18 cellular contexts compared by ENCODE assay signal in genomic region chr22:32333141-32333768, GRCh38. TPM values are rescaled to one million over a fixed set of nuclear protein-coding genes. Genes with fewer than 3 reads are reported as not detected.
DNase-seq lines count a peak whose midpoint lies in the region; ATAC-seq, FAIRE-seq and TF ChIP-seq lines count a peak whose summit lies in the region.
"Had no signal": no experiment of that assay in that cellular context is flagged by ENCODE, and none has a peak within 500 bp of the region (broad histone marks: within the 10 kb centered on the region; RNA-seq: fewer than 3 reads in every experiment).

No MANE protein-coding gene starts in this region.

- H2BK15ac ChIP-seq in H9 (ENCODE audit: low read depth, low read length) (no peak overlapping the region), H1 (ENCODE audit: low read length) (peak overlapping the region; percentile 32)

- no peaks in the 10 kb centered on the region for H3K79me1 ChIP-seq in H9 (ENCODE audit: insufficient read depth, low read depth, low read length, poor library complexity, severe bottlenecking)
- 0 out of 2 replicates have a peak, but pooled peaks cover 3% of the 10 kb centered on the region for H3K79me1 ChIP-seq in H1 (ENCODE audit: low read depth, low read length)

- no peaks in the 10 kb centered on the region for H4K20me1 ChIP-seq in SK-N-SH (ENCODE audit: insufficient read depth)
- no peaks in the 10 kb centered on the region for H4K20me1 ChIP-seq in H9 (ENCODE audit: control insufficient read depth, insufficient read depth, insufficient read length)
- peaks cover 0 to 4% of the 10 kb centered on the region in 2 experiments for H4K20me1 ChIP-seq in H1 (replicated peaks in 1 of 2; ENCODE audit: control insufficient read depth in 1 of 2, insufficient read depth in 2 of 2, low read length in 2 of 2)
- no peaks in the 10 kb centered on the region for H4K20me1 ChIP-seq in osteoblast (ENCODE audit: insufficient read depth, low read length)

- H3K79me2 ChIP-seq in SK-N-SH (ENCODE audit: insufficient read depth) (no peaks in the 10 kb centered on the region), H9 (ENCODE audit: insufficient read depth, low read length) (no peaks in the 10 kb centered on the region), H1 (ENCODE audit: control insufficient read depth in 1 of 2, insufficient read depth in 2 of 2, low read length in 2 of 2) (no peaks in the 10 kb centered on the region), osteoblast (ENCODE audit: insufficient read depth, low read length) (no peaks in the 10 kb centered on the region)

- H2AK5ac ChIP-seq in H9 (ENCODE audit: insufficient read length, low read length) (no peak overlapping the region), H1 (ENCODE audit: low read depth, low read length) (peak overlapping the region; percentile 94)

- H2BK12ac ChIP-seq in H9 (ENCODE audit: insufficient read length, low read depth, low read length) (no peak overlapping the region), H1 (ENCODE audit: low read depth, low read length) (peak overlapping the region; percentile 61; the same call in 1 of the 2 replicates)

- H3K23me2 ChIP-seq in H9 (ENCODE audit: insufficient read length, low read depth, low read length, poor library complexity, severe bottlenecking) = no peaks in the 10 kb centered on the region
- peaks cover 15% of the 10 kb centered on the region; the same call in 1 of the 2 replicates for H3K23me2 ChIP-seq in H1 (ENCODE audit: low read depth, low read length)

- H3T11ph ChIP-seq in H9 (ENCODE audit: low read length) = no peak overlapping the region

- intact Hi-C loops in posterior vena cava (cut with DNase I) = no loop called here

- H3K18ac ChIP-seq in H9 (ENCODE audit: insufficient read length, low read depth, low read length) (no peak overlapping the region), H1 (ENCODE audit: extremely low read depth, low read length) (no peak overlapping the region)

- H3K23ac ChIP-seq in H9 (ENCODE audit: insufficient read length, low read depth, low read length) = no peak overlapping the region
- H3K23ac ChIP-seq in H1 (ENCODE audit: insufficient read length) = no peak overlapping the region

- FAIRE-seq in H1 (lab: Jason Lieb, UNC) = no peak

- no peak overlapping the region for H3K27ac Mint-ChIP-seq in H9
- H3K27ac Mint-ChIP-seq: CD4-positive, alpha-beta memory T cell had no signal

- no peak overlapping the region for H4K8ac ChIP-seq in H9 (replicated peaks; ENCODE audit: insufficient read length, low read depth, low read length)
- peak overlapping the region; percentile 59; the same call in 1 of the 2 replicates for H4K8ac ChIP-seq in H1 (ENCODE audit: extremely low read depth, insufficient read depth, low read length)

- H3K27ac ChIP-seq in SK-N-SH (ENCODE audit: low read depth in 2 of 2, low read length in 1 of 2) = no peak overlapping the region
- H3K27ac ChIP-seq in H9 (ENCODE audit: insufficient read length, low read depth, low read length) = no peak overlapping the region
- no peak overlapping the region for H3K27ac ChIP-seq in H1 (ENCODE audit: low read depth, low read length)
- no peak overlapping the region for H3K27ac ChIP-seq in osteoblast (ENCODE audit: low read depth, low read length)
- H3K27ac ChIP-seq: 22Rv1, RWPE1 had no signal

- H3K56ac ChIP-seq in H9 (ENCODE audit: insufficient read length, low read depth, low read length) (no peak overlapping the region), H1 (replicated peaks; ENCODE audit: insufficient read length, low read depth, low read length) (no peak overlapping the region)

- no peaks in the 10 kb centered on the region for H3K9me3 ChIP-seq in SK-N-SH
- no peaks in the 10 kb centered on the region for H3K9me3 ChIP-seq in H9 (ENCODE audit: control insufficient read depth, low read depth, low read length)
- H3K9me3 ChIP-seq in H1 (ENCODE audit: insufficient read depth in 2 of 2, low read depth in 1 of 2, low read length in 1 of 2) = no peaks in the 10 kb centered on the region
- no peaks in the 10 kb centered on the region for H3K9me3 ChIP-seq in osteoblast (ENCODE audit: low read depth, low read length)
- H3K9me3 ChIP-seq: BE2C had no signal

- H3K36me3 Mint-ChIP-seq in H9 (ENCODE audit: insufficient read depth in 1 of 3, low read depth in 3 of 3) = no peaks in the 10 kb centered on the region; a peak in 1 of 7 replicates
- H3K36me3 Mint-ChIP-seq: CD4-positive, alpha-beta memory T cell had no signal

- H3K14ac ChIP-seq in H9 (ENCODE audit: insufficient read depth, low read length) = peak overlapping the region; percentile 57; the same call in 1 of the 2 replicates
- no peak overlapping the region for H3K14ac ChIP-seq in H1 (ENCODE audit: insufficient read length)

- no peak overlapping the region for H3K4me2 ChIP-seq in SK-N-SH
- H3K4me2 ChIP-seq in H9 (ENCODE audit: insufficient read depth, insufficient read length, low read length) = no peak overlapping the region
- no peak overlapping the region for H3K4me2 ChIP-seq in H1 (ENCODE audit: insufficient read depth in 1 of 2, low read depth in 2 of 2, low read length in 2 of 2)
- no peak overlapping the region for H3K4me2 ChIP-seq in osteoblast (ENCODE audit: insufficient read depth, low read length)

- H3K36me3 ChIP-seq in SK-N-SH (replicated peaks in 1 of 2; ENCODE audit: control insufficient read depth in 1 of 2, insufficient read depth in 2 of 2, low read length in 1 of 2) (no peaks in the 10 kb centered on the region), H1 (ENCODE audit: control insufficient read depth in 2 of 4, insufficient read depth in 4 of 4, low read length in 3 of 4) (no peaks in the 10 kb centered on the region), osteoblast (ENCODE audit: insufficient read depth, low read length) (no peaks in the 10 kb centered on the region)
- H3K36me3 ChIP-seq: BE2C had no signal

- TF ChIP-seq EP300 in SK-N-SH (IDR thresholded peaks at IDR 0.05; ENCODE audit: borderline replicate concordance in 1 of 2, low read depth in 1 of 2, low read length in 1 of 2) (no peak), H1 (IDR thresholded peaks at IDR 0.05; ENCODE audit: borderline replicate concordance in 1 of 2, low read depth in 2 of 2, low read length in 2 of 2) (no peak)

- H3K4me1 Mint-ChIP-seq in H9 = peaks cover 26 to 44% of the 10 kb centered on the region in 2 experiments

- H2AFZ ChIP-seq in SK-N-SH (ENCODE audit: low read depth) = no peak overlapping the region
- H2AFZ ChIP-seq in H9 (ENCODE audit: low read length) = no peak overlapping the region
- H2AFZ ChIP-seq in H1 (ENCODE audit: low read length) = no peak overlapping the region
- no peak overlapping the region for H2AFZ ChIP-seq in osteoblast (ENCODE audit: low read length)

- H2BK20ac ChIP-seq in H9 (ENCODE audit: low read depth, low read length, poor library complexity, severe bottlenecking) (no peak overlapping the region), H1 (ENCODE audit: low read length) (peak overlapping the region; percentile 77)

- TF ChIP-seq RAD21 in SK-N-SH (IDR thresholded peaks at IDR 0.05; ENCODE audit: low read length) (no peak), H1 (IDR thresholded peaks at IDR 0.05 in 1 of 2, conservative IDR thresholded peaks at IDR 0.05 in 1 of 2; ENCODE audit: low read depth in 2 of 2, low read length in 2 of 2) (no peak)

- DNase-seq in SK-N-SH (no peak), H9 (peak; percentile 19), H1 (ENCODE audit: low read depth in 1 of 2, low spot score in 2 of 2) (peak in 1 of 2 experiments; percentile 37), posterior vena cava (ENCODE audit: low spot score) (peak; percentile 48), osteoblast (ENCODE audit: insufficient read length, low spot score, missing footprints) (no peak), SHP77 (lab: John Stamatoyannopoulos, UW) (no peak)
- DNase-seq: BE2C; CD4-positive, alpha-beta memory T cell; KG1; NCI-H1436 treated with DMSO at 0.1 percent for 48 hours; NCI-H2029 treated with DMSO at 0.1 percent for 48 hours; NCI-H748 treated with DMSO at 0.1 percent for 48 hours had no signal

- POLR2A ChIA-PET in SK-N-SH (lab: Yijun Ruan, JAX) (no interaction called here), H1 (lab: Charles Lee; ENCODE audit: partially characterized antibody) (no interaction called here)

- no peak overlapping the region for H4K91ac ChIP-seq in H9 (ENCODE audit: insufficient read length, low read depth, low read length)
- peak overlapping the region; percentile 88 for H4K91ac ChIP-seq in H1 (replicated peaks; ENCODE audit: insufficient read length, low read length)

- peaks cover 20% of the 10 kb centered on the region for H3K27me3 Mint-ChIP-seq in H9 (ENCODE audit: low read depth)

- H3K9me2 ChIP-seq in SK-N-SH = no peaks in the 10 kb centered on the region

- H4K5ac ChIP-seq in H9 (ENCODE audit: insufficient read length, low read depth, low read length) (no peak overlapping the region), H1 (ENCODE audit: insufficient read length, low read depth, low read length) (no peak overlapping the region)

- CTCF ChIA-PET in SK-N-SH (lab: Yijun Ruan, JAX) (no interaction called here), H1 (lab: Charles Lee; ENCODE audit: partially characterized antibody) (no interaction called here)

- no peak for TF ChIP-seq POLR2A in H1 (IDR thresholded peaks at IDR 0.05; ENCODE audit: control extremely low read depth in 1 of 2, low read depth in 2 of 2, low read length in 2 of 2)

- no peaks in the 10 kb centered on the region for H3F3A ChIP-seq in SK-N-SH (replicated peaks; ENCODE audit: insufficient read depth)

- H3K9me3 Mint-ChIP-seq in H9 = peaks cover 0 to 2% of the 10 kb centered on the region in 2 experiments; a peak in 1 of 5 replicates
- H3K9me3 Mint-ChIP-seq: CD4-positive, alpha-beta memory T cell had no signal

- ATAC-seq in SK-N-SH treated with all-trans-retinoic acid at 6 μM for 48 hours = no peak
- ATAC-seq in HG03378 (IDR thresholded peaks at IDR 0.05; ENCODE audit: unreplicated experiment) = no peak

- H3K4ac ChIP-seq in H9 (ENCODE audit: low read depth, low read length) = no peak overlapping the region
- H3K4ac ChIP-seq in H1 (replicated peaks; ENCODE audit: insufficient read length, low read depth, low read length) = no peak overlapping the region

- H3K4me1 ChIP-seq in SK-N-SH (ENCODE audit: control insufficient read depth in 1 of 2, insufficient read depth in 2 of 2, low read depth in 1 of 2, low read length in 1 of 2) (peaks cover 0 to 9% of the 10 kb centered on the region in 2 experiments; a peak in 1 of 4 replicates), H9 (ENCODE audit: insufficient read depth, low read length) (no peaks in the 10 kb centered on the region), H1 (replicated peaks in 1 of 4; ENCODE audit: control insufficient read depth in 3 of 4, insufficient read depth in 4 of 4, low read length in 3 of 4) (peaks cover 4 to 13% (median 6%) of the 10 kb centered on the region in 4 experiments; a peak in 5 of 7 replicates), osteoblast (ENCODE audit: insufficient read depth, low read length) (no peaks in the 10 kb centered on the region)
- H3K4me1 ChIP-seq: BE2C had no signal

- H3K9ac ChIP-seq in SK-N-SH = no peak overlapping the region
- no peak overlapping the region for H3K9ac ChIP-seq in H9 (ENCODE audit: extremely low read depth, insufficient read length, low read length)
- no peak overlapping the region for H3K9ac ChIP-seq in H1 (replicated peaks in 1 of 4; ENCODE audit: extremely low read depth in 1 of 4, low read depth in 3 of 4, low read length in 3 of 4)

- H2BK120ac ChIP-seq in H9 (ENCODE audit: low read depth, low read length, poor library complexity, severe bottlenecking) (no peak overlapping the region), H1 (replicated peaks; ENCODE audit: low read depth, low read length) (no peak overlapping the region)

- 61% methylated on average over 10 of the region's 10 CpGs for WGBS in SK-N-SH (ENCODE audit: low lambda C conversion rate)
- no CpG with 5 or more reads among the region's 10 CpGs for WGBS in H9 (ENCODE audit: extremely low coverage, insufficient read length, low lambda C conversion rate)
- WGBS in H1 (ENCODE audit: extremely low coverage in 1 of 2, insufficient coverage in 1 of 2, insufficient read length in 1 of 2, insufficient replicate concordance in 2 of 2, low coverage in 1 of 2, low lambda C conversion rate in 2 of 2, missing lambda C conversion rate in 1 of 2), 2 experiments = 87% methylated on average over 10 of the region's 10 CpGs; no CpG with 5 or more reads in 1 of the 2 experiments

- no peak overlapping the region for H2BK5ac ChIP-seq in H9 (ENCODE audit: insufficient read length, low read length)
- peak overlapping the region; percentile 36; the same call in 1 of the 2 replicates for H2BK5ac ChIP-seq in H1 (ENCODE audit: low read depth, low read length)

- TF ChIP-seq CTCF in SK-N-SH (IDR thresholded peaks at IDR 0.05) (no peak), H9 (conservative IDR thresholded peaks at IDR 0.05) (no peak), H1 (IDR thresholded peaks at IDR 0.05; ENCODE audit: control extremely low read depth in 1 of 3, insufficient read depth in 1 of 3, low read depth in 1 of 3, low read length in 3 of 3) (no peak), osteoblast (IDR thresholded peaks at IDR 0.05; ENCODE audit: extremely low read depth, low read depth, low read length) (no peak)

- no peaks in the 10 kb centered on the region for H3K27me3 ChIP-seq in SK-N-SH (ENCODE audit: insufficient read depth)
- H3K27me3 ChIP-seq in H9 (ENCODE audit: insufficient read depth, low read length) = no peaks in the 10 kb centered on the region
- H3K27me3 ChIP-seq in H1 (replicated peaks in 1 of 4; ENCODE audit: control insufficient read depth in 3 of 4, extremely low read depth in 1 of 4, insufficient read depth in 3 of 4, low read length in 3 of 4) = peaks cover 0 to 1% (median 0%) of the 10 kb centered on the region in 4 experiments; a peak in 1 of 7 replicates
- H3K27me3 ChIP-seq in osteoblast (ENCODE audit: insufficient read depth, low read length) = no peaks in the 10 kb centered on the region
- H3K27me3 ChIP-seq: BE2C had no signal

- H3K4me3 ChIP-seq in SK-N-SH (ENCODE audit: low read depth in 2 of 2, low read length in 1 of 2) (no peak overlapping the region), H1 (ENCODE audit: extremely low read depth in 1 of 4, insufficient read depth in 2 of 4, low read depth in 3 of 4, low read length in 4 of 4) (no peak overlapping the region), osteoblast (ENCODE audit: insufficient read depth, low read length) (no peak overlapping the region)

- H3K4me3 Mint-ChIP-seq in H9 = no peak overlapping the region
- H3K4me3 Mint-ChIP-seq: CD4-positive, alpha-beta memory T cell had no signal

RNA-seq across cellular contexts. Expression of gene RFPL3, which starts 24.4 kb away (rescaled TPM):
- polyA plus RNA-seq in SK-N-SH (2012; rRNA removed) (not detected in 2 replicates), H1 (2011; rRNA removed) (0.08 TPM in 2 replicates)
- not detected in 2 replicates for polyA plus RNA-seq in SK-N-SH (2012; cell fraction: cytosol; rRNA removed)
- polyA plus RNA-seq in SK-N-SH (2012; cell fraction: nucleus; rRNA removed) = not detected in 2 replicates
- total RNA-seq in H9 (2021) (not detected in 2 replicates), posterior vena cava (not detected), osteoblast (not detected in 2 replicates)
- total RNA-seq in H1 (2021; fragmentation: NEBNext Ultra II Directional; extraction: Animal tissue kit (Norgen Biotek cat#: 25700)) = 0.24 TPM in 1 of 2 replicates, not detected in the other
- polyA plus RNA-seq in H1 (2011; cell fraction: cytosol; rRNA removed) = 0.14 TPM
- polyA plus RNA-seq in H1 (2011; cell fraction: nucleus; rRNA removed) = not detected
- 0.17 to 0.18 TPM in 2 of 4 replicates, not detected in the others for polyA plus RNA-seq in H1 (2012, experiment 1 of 2)
- polyA plus RNA-seq in H1 (2012, experiment 2 of 2) = not detected
- 0.12 TPM for polyA plus RNA-seq in H1 (2013, experiment 1 of 2)
- 0.24 TPM for polyA plus RNA-seq in H1 (2013, experiment 2 of 2)
- polyA minus RNA-seq in H1 (2011; rRNA and poly(A)+ RNA removed) = not detected in 2 replicates
- not detected for polyA minus RNA-seq in H1 (2011; cell fraction: cytosol; rRNA and poly(A)+ RNA removed)
- not detected for polyA minus RNA-seq in H1 (2011; cell fraction: nucleus; rRNA and poly(A)+ RNA removed)
- total RNA-seq: CD4-positive, alpha-beta memory T cell; M059J; NCI-H460 had no signal
- polyA plus RNA-seq: CD4-positive, alpha-beta memory T cell had no signal

Comparison
In these comparisons a context has a peak if more than half of its experiments do, and no peak if none do; other contexts are left out.
1. DNase-seq: peak in H9 (single experiment) and posterior vena cava (single experiment); none in SK-N-SH (single experiment), osteoblast (single experiment) and SHP77 (0 of 2).